22 cellular contexts compared by ENCODE assay signal in genomic region chr10:58444336-58444735, GRCh38. TPM values are rescaled to one million over a fixed set of nuclear protein-coding genes. Genes with fewer than 3 reads are reported as not detected.
A peak's percentile ranks its signal among the peaks of the same experiment; 100 is the strongest.
DNase-seq lines count a peak whose midpoint lies in the region; ATAC-seq, FAIRE-seq and TF ChIP-seq lines count a peak whose summit lies in the region.
"Had no signal": no experiment of that assay in that cellular context is flagged by ENCODE, and none has a peak within 500 bp of the region (broad histone marks: within the 10 kb centered on the region; RNA-seq: fewer than 3 reads in every experiment).

No MANE protein-coding gene starts in this region.

- H3K4me3 ChIP-seq in GM12878 (no peak overlapping the region), neural progenitor cell (no peak overlapping the region)
- H3K4me3 ChIP-seq: A549, BLaER1, GM23338, K562 had no signal

- H4K20me1 ChIP-seq in GM12878 (ENCODE audit: control insufficient read depth, insufficient read depth), result no peaks in the 10 kb centered on the region
- no peaks in the 10 kb centered on the region for H4K20me1 ChIP-seq in neural progenitor cell (ENCODE audit: low read depth)
- H4K20me1 ChIP-seq: BLaER1 had no signal

- no peaks in the 10 kb centered on the region for H3F3A ChIP-seq in neural progenitor cell (ENCODE audit: low read depth)

- in situ Hi-C loops in GM12878 (cut with MboI), result no loop called here

- H3K36me3 Mint-ChIP-seq in neural progenitor cell, result no peaks in the 10 kb centered on the region
- H3K36me3 Mint-ChIP-seq in CD14-positive monocyte, result no peaks in the 10 kb centered on the region
- H3K36me3 Mint-ChIP-seq: CD4-positive, CD25-positive, alpha-beta regulatory T cell; CD8-positive, alpha-beta memory T cell had no signal

- no peak for TF ChIP-seq CTCF in GM12878 (IDR thresholded peaks at IDR 0.05 in 2 of 3, conservative IDR thresholded peaks at IDR 0.05 in 1 of 3; ENCODE audit: control insufficient read depth in 2 of 3, extremely low read depth in 1 of 3, insufficient read depth in 1 of 3, low read depth in 3 of 3, low read length in 3 of 3)
- no peak for TF ChIP-seq CTCF in neural progenitor cell (IDR thresholded peaks at IDR 0.05)
- no peak for TF ChIP-seq CTCF in CD14-positive monocyte (IDR thresholded peaks at IDR 0.05)

- H3K27ac Mint-ChIP-seq in neural progenitor cell, result no peak overlapping the region
- H3K27ac Mint-ChIP-seq in CD14-positive monocyte, result no peak overlapping the region
- H3K27ac Mint-ChIP-seq: CD4-positive, CD25-positive, alpha-beta regulatory T cell; CD8-positive, alpha-beta memory T cell; GM23338; HFFc6 had no signal

- H3K27me3 Mint-ChIP-seq in neural progenitor cell (ENCODE audit: insufficient read depth, low read depth) (peaks cover 2% of the 10 kb centered on the region), CD14-positive monocyte (ENCODE audit: low read depth in 3 of 3) (peaks cover 0 to 5% (median 1%) of the 10 kb centered on the region in 3 donors)
- H3K27me3 Mint-ChIP-seq: CD4-positive, CD25-positive, alpha-beta regulatory T cell had no signal

- 49% methylated on average over 3 of the region's 3 CpGs for WGBS in GM12878 (ENCODE audit: insufficient coverage, insufficient replicate concordance, low lambda C conversion rate, missing lambda C conversion rate)

- peaks cover 12% of the 10 kb centered on the region for H3K9me3 Mint-ChIP-seq in neural progenitor cell
- peaks cover 0 to 9% (median 7%) of the 10 kb centered on the region in 7 donors for H3K9me3 Mint-ChIP-seq in CD14-positive monocyte

- no peaks in the 10 kb centered on the region for H3K9me3 ChIP-seq in GM12878 (replicated peaks; ENCODE audit: control insufficient read depth, insufficient read depth, low read length)
- no peaks in the 10 kb centered on the region for H3K9me3 ChIP-seq in neural progenitor cell (ENCODE audit: low read depth)

- H3K9ac ChIP-seq in GM12878 (ENCODE audit: control insufficient read depth, insufficient read depth, low read length) (no peak overlapping the region), neural progenitor cell (no peak overlapping the region)
- H3K9ac ChIP-seq: BLaER1 had no signal

- H3K27me3 ChIP-seq in GM12878 (replicated peaks in 1 of 2; ENCODE audit: control insufficient read depth in 2 of 2, insufficient read depth in 2 of 2, low read length in 1 of 2), result no peaks in the 10 kb centered on the region
- H3K27me3 ChIP-seq in neural progenitor cell, result no peaks in the 10 kb centered on the region
- H3K27me3 ChIP-seq: BLaER1 had no signal

- H3K4me2 ChIP-seq in GM12878 (ENCODE audit: control insufficient read depth, insufficient read depth) (no peak overlapping the region), neural progenitor cell (no peak overlapping the region)
- H3K4me2 ChIP-seq: A549, BLaER1, GM23338 had no signal

- TF ChIP-seq RAD21 in GM12878 (IDR thresholded peaks at IDR 0.05; ENCODE audit: insufficient read depth, low read depth, low read length), result no peak

- ATAC-seq in GM12878 (no peak), HG02678 (IDR thresholded peaks at IDR 0.05; ENCODE audit: unreplicated experiment) (no peak)
- ATAC-seq: A549, GM23338, K562 had no signal

- RAD21 ChIA-PET in GM12878 (lab: Charles Lee; ENCODE audit: unreplicated experiment), result no interaction called here

- H2AFZ ChIP-seq in GM12878 (ENCODE audit: control insufficient read depth, low read depth, low read length) (no peak overlapping the region), neural progenitor cell (replicated peaks) (peak overlapping the region; percentile 76)

- H3K79me2 ChIP-seq in GM12878 (ENCODE audit: control insufficient read depth, insufficient read depth, low read length) (no peaks in the 10 kb centered on the region), neural progenitor cell (ENCODE audit: low read depth) (no peaks in the 10 kb centered on the region)

- intact Hi-C loops in GM12878 (cut with micrococcal nuclease; ENCODE audit: unreplicated experiment) (no loop called here), CD14-positive monocyte (cut with micrococcal nuclease) (no loop called here)

- SMC1A ChIA-PET in GM12878 (lab: Charles Lee; ENCODE audit: uncharacterized antibody, unreplicated experiment), result no interaction called here

- H3K4me1 ChIP-seq in GM12878 (ENCODE audit: control insufficient read depth, insufficient read depth, low read length) (no peaks in the 10 kb centered on the region), neural progenitor cell (peaks cover 6% of the 10 kb centered on the region)
- H3K4me1 ChIP-seq: A549, BLaER1 had no signal

- POLR2A ChIA-PET in HEK293T (lab: Yijun Ruan, JAX), result no interaction called here
- POLR2A ChIA-PET in GM12878 (lab: Charles Lee), result no interaction called here

- no TSS peak for BruUV-seq in GM12878 (replicated peaks; lab: Mats Ljungman, UMichigan)

- peak; percentile 49 for FAIRE-seq in GM12878 (lab: Jason Lieb, UNC)
- FAIRE-seq: A549, G401.6, HTR-8/SVneo, K562 had no signal

- H3K27ac ChIP-seq in GM12878 (ENCODE audit: control insufficient read depth, insufficient read depth) (no peak overlapping the region), neural progenitor cell (no peak overlapping the region)
- H3K27ac ChIP-seq: 22Rv1, A549, BLaER1 had no signal

- no peak overlapping the region for H3K4me3 Mint-ChIP-seq in neural progenitor cell
- H3K4me3 Mint-ChIP-seq in CD14-positive monocyte, result no peak overlapping the region
- H3K4me3 Mint-ChIP-seq: CD4-positive, CD25-positive, alpha-beta regulatory T cell; CD8-positive, alpha-beta memory T cell; GM23338; HFFc6 had no signal

- H3K4me1 Mint-ChIP-seq in neural progenitor cell (peaks cover 5% of the 10 kb centered on the region), CD14-positive monocyte (no peaks in the 10 kb centered on the region)
- H3K4me1 Mint-ChIP-seq: CD4-positive, CD25-positive, alpha-beta regulatory T cell; CD8-positive, alpha-beta memory T cell; GM23338 had no signal

- peak; percentile 7 for DNase-seq in DMS 273 (lab: John Stamatoyannopoulos, UW; ENCODE audit: unreplicated experiment)
- DNase-seq in DMS 273 treated with DMSO at 0.1 percent for 48 hours (lab: John Stamatoyannopoulos, UW), result no peak
- DNase-seq in HEK293T (ENCODE audit: extremely low spot score), result no peak
- DNase-seq in GM12878 (ENCODE audit: low read depth, low spot score), result no peak
- no peak for DNase-seq in neural progenitor cell (ENCODE audit: low spot score)
- DNase-seq in Kasumi-1 (lab: John Stamatoyannopoulos, UW), result no peak
- DNase-seq in CD14-positive monocyte (ENCODE audit: low spot score), result no peak
- DNase-seq: CD4-positive, CD25-positive, alpha-beta regulatory T cell; CD8-positive, alpha-beta memory T cell; DMS53; DND-41; HCEC 1CT; HFFc6; IMR-90 had no signal

- CTCF ChIA-PET in HEK293T (lab: Yijun Ruan, JAX) (no interaction called here), GM12878 (lab: Yijun Ruan, JAX) (interaction anchor here (0.6 kb wide), 1 partner anchor 17 kb away, joined by 3 read pairs; no protein-coding TSS in a partner anchor)

- TF ChIP-seq POLR2A in GM12878 (IDR thresholded peaks at IDR 0.05; ENCODE audit: low read depth, low read length), result no peak

- TF ChIP-seq EP300 in GM12878 (IDR thresholded peaks at IDR 0.05; ENCODE audit: borderline replicate concordance in 1 of 2, control insufficient read depth in 1 of 2, low read depth in 2 of 2, low read length in 2 of 2), result no peak

- H3K36me3 ChIP-seq in GM12878 (ENCODE audit: control insufficient read depth in 2 of 2, insufficient read depth in 2 of 2, low read length in 1 of 2), result no peaks in the 10 kb centered on the region
- H3K36me3 ChIP-seq in neural progenitor cell, result no peaks in the 10 kb centered on the region
- H3K36me3 ChIP-seq: BLaER1 had no signal

TF ChIP-seq in HEK293T, 16 proteins besides CTCF, POLR2A, EP300 and RAD21 (continues in another document):
- no peak for TF ChIP-seq LEF1 (IDR thresholded peaks at IDR 0.05; ENCODE audit: borderline replicate concordance)
- no peak for TF ChIP-seq SP1 (IDR thresholded peaks at IDR 0.05)
- no peak for TF ChIP-seq NFRKB (IDR thresholded peaks at IDR 0.05)

TF ChIP-seq in GM12878, 131 proteins besides CTCF, POLR2A, EP300 and RAD21 (continues in another document):
- TF ChIP-seq BCL11A (IDR thresholded peaks at IDR 0.05; ENCODE audit: low read depth, low read length) (no peak), ESRRA (IDR thresholded peaks at IDR 0.05; ENCODE audit: low read length) (no peak), MTA2 (IDR thresholded peaks at IDR 0.05; ENCODE audit: low read depth) (no peak), NFIC (IDR thresholded peaks at IDR 0.05; ENCODE audit: low read depth, low read length) (no peak), ETV6 (conservative IDR thresholded peaks at IDR 0.05 in 1 of 2, IDR thresholded peaks at IDR 0.05 in 1 of 2; ENCODE audit: borderline replicate concordance in 1 of 2, low read depth in 1 of 2) (no peak), POU2F2 (IDR thresholded peaks at IDR 0.05; ENCODE audit: borderline replicate concordance, low read depth, low read length) (no peak), KAT2A (conservative IDR thresholded peaks at IDR 0.05; ENCODE audit: control insufficient read depth, low read depth, low read length) (no peak), FOXK2 (IDR thresholded peaks at IDR 0.05) (no peak)

RNA-seq across cellular contexts. Expression of gene TFAM, which starts 59.1 kb away (rescaled TPM):
- 15.8 and 17.0 TPM in 2 replicates for total RNA-seq in GM12878 (2013; cell fraction: nucleolus; rRNA removed)
- total RNA-seq in GM12878 (2014; rRNA removed) (75.2 and 77.7 TPM in 2 replicates), GM12878 (2014; rRNA removed; fragmentation: Illumina TruSeq; extraction: Trizol) (87.1 and 93.6 TPM in 2 replicates), GM12878 (2021) (88.5 and 93.1 TPM in 2 replicates), neural progenitor cell (ENCODE audit: low replicate concordance) (44.9 and 61.2 TPM in 2 replicates)
- 26.4 TPM for polyA plus RNA-seq in GM12878 (2011; ENCODE audit: low read depth)
- polyA plus RNA-seq in GM12878 (2011; rRNA removed) (52.4 and 73.7 TPM in 2 replicates), GM12878 (2014; fragmentation: Illumina TruSeq; extraction: Trizol) (68.9 and 79.5 TPM in 2 replicates), GM12878 (2014; fragmentation: Nextera tagmentation; extraction: Ambion mirVana) (100 to 1,000 TPM in 1 of 2 experiments, 10 to 100 TPM in 1; 96.1 to 114 TPM), GM12878 (2014; rRNA removed) (44.9 and 56.3 TPM in 2 replicates), GM12878 (2016; fragmentation: Nextera tagmentation; extraction: Ambion mirVana) (100 to 1,000 TPM; 131 to 135 TPM), CD14-positive monocyte (10 to 100 TPM; 33.8 to 34.4 TPM)
- 36.2 and 37.4 TPM in 2 replicates for polyA plus RNA-seq in GM12878 (2011; cell fraction: cytosol; rRNA removed)
- 15.7 and 24.3 TPM in 2 replicates for polyA plus RNA-seq in GM12878 (2011; cell fraction: nucleus; rRNA removed)
- 39.2 and 46.8 TPM in 2 replicates for polyA plus RNA-seq in GM12878 (2012)
- 20.8 and 31.6 TPM in 2 replicates for polyA minus RNA-seq in GM12878 (2011; rRNA and poly(A)+ RNA removed)
- polyA minus RNA-seq in GM12878 (2011; cell fraction: cytosol; rRNA and poly(A)+ RNA removed), result 16.9 and 20.0 TPM in 2 replicates
- 17.3 and 29.3 TPM in 2 replicates for polyA minus RNA-seq in GM12878 (2011; cell fraction: nucleus; rRNA and poly(A)+ RNA removed)
